Comparison of ENCODE assay signal across 14 cellular contexts in the genomic region with DNA sequence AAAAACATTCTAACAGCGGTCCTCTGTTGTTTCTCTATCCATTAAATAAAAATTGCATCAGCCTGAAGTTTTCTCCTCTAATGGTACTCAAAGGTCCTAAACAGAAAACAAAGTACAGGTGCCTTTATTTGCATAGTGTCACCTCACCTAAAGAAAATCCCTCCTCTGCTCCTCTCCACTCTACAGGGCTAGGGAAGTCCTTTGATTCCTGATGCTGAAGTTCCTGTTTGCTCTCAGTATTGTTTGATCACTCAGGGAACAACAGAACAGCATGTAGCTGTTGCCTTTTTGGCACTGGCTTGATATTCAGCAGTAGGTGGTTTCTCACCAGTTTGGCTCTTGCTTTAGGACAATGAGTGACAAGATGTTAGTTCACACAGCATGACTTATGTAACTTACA.
DNase-seq lines count a peak whose midpoint lies in the region; ATAC-seq and TF ChIP-seq lines count a peak whose summit lies in the region.
"Had no signal": no experiment of that assay in that cellular context is flagged by ENCODE, and none has a peak within 500 bp of the region (broad histone marks: within the 10 kb centered on the region; RNA-seq: fewer than 3 reads in every experiment).

No MANE protein-coding gene starts in this region.

- H3K27ac ChIP-seq in left lung (no peak overlapping the region), vagina (no peak overlapping the region)
- H3K27ac ChIP-seq: tibial artery had no signal

- TF ChIP-seq CTCF in cardiac fibroblast (IDR thresholded peaks at IDR 0.05; ENCODE audit: low read depth, low read length) = no peak
- TF ChIP-seq CTCF in left lung (IDR thresholded peaks at IDR 0.05) = no peak
- no peak for TF ChIP-seq CTCF in vagina (IDR thresholded peaks at IDR 0.05)
- TF ChIP-seq CTCF in activated CD8-positive, alpha-beta T cell treated with anti-CD3 and anti-CD28 coated beads for 36 hours (IDR thresholded peaks at IDR 0.05) = no peak

- H3K4me3 Mint-ChIP-seq in activated CD8-positive, alpha-beta T cell treated with anti-CD3 and anti-CD28 coated beads for 36 hours = no peak overlapping the region

- no peaks in the 10 kb centered on the region for H3K36me3 ChIP-seq in left lung
- no peaks in the 10 kb centered on the region for H3K36me3 ChIP-seq in vagina
- H3K36me3 ChIP-seq: tibial artery had no signal

- H3K4me3 ChIP-seq in cardiac fibroblast (replicated peaks in 1 of 2; ENCODE audit: low read depth in 2 of 2, low read length in 2 of 2) (no peak overlapping the region), left lung (no peak overlapping the region), vagina (no peak overlapping the region)
- H3K4me3 ChIP-seq: lung, tibial artery had no signal

- no peaks in the 10 kb centered on the region for H3K9me3 ChIP-seq in left lung
- H3K9me3 ChIP-seq in vagina = no peaks in the 10 kb centered on the region
- H3K9me3 ChIP-seq: tibial artery had no signal

- H3K4me1 Mint-ChIP-seq in activated CD8-positive, alpha-beta T cell treated with anti-CD3 and anti-CD28 coated beads for 36 hours (ENCODE audit: low read depth) = no peaks in the 10 kb centered on the region

- no peaks in the 10 kb centered on the region for H3K27me3 ChIP-seq in left lung
- no peaks in the 10 kb centered on the region for H3K27me3 ChIP-seq in vagina
- H3K27me3 ChIP-seq: tibial artery had no signal

- no peaks in the 10 kb centered on the region for H3K36me3 Mint-ChIP-seq in activated CD8-positive, alpha-beta T cell treated with anti-CD3 and anti-CD28 coated beads for 36 hours (ENCODE audit: low read depth)

- H3K27ac Mint-ChIP-seq in activated CD8-positive, alpha-beta T cell treated with anti-CD3 and anti-CD28 coated beads for 36 hours = no peak overlapping the region

- POLR2A ChIA-PET in activated CD8-positive, alpha-beta T cell treated with anti-CD3 and anti-CD28 coated beads for 36 hours (lab: Charles Lee) = no interaction called here

- H3K27me3 Mint-ChIP-seq in activated CD8-positive, alpha-beta T cell treated with anti-CD3 and anti-CD28 coated beads for 36 hours = no peaks in the 10 kb centered on the region

- DNase-seq in DMS53 (lab: John Stamatoyannopoulos, UW) = peak; percentile 94
- peak; percentile 87 for DNase-seq in NCI-H2029 treated with DMSO at 0.1 percent for 48 hours (lab: John Stamatoyannopoulos, UW)
- peak; percentile 6 to 30 for DNase-seq in cardiac fibroblast (ENCODE audit: low read depth in 2 of 2)
- no peak for DNase-seq in left lung
- no peak for DNase-seq in posterior cingulate gyrus
- no peak for DNase-seq in vagina (ENCODE audit: extremely low spot score in 2 of 2)
- no peak for DNase-seq in activated CD8-positive, alpha-beta T cell treated with anti-CD3 and anti-CD28 coated beads for 36 hours
- DNase-seq: central memory CD4-positive, alpha-beta T cell; NCI-H526 treated with DMSO at 0.1 percent for 48 hours; retina; tibial artery had no signal

- CTCF ChIA-PET in activated CD8-positive, alpha-beta T cell treated with anti-CD3 and anti-CD28 coated beads for 36 hours (lab: Charles Lee) = no interaction called here

- ATAC-seq in left lung (peak; percentile 39), GM21381 (IDR thresholded peaks at IDR 0.05; ENCODE audit: unreplicated experiment) (no peak)
- no peak for ATAC-seq in activated CD8-positive, alpha-beta T cell treated with anti-CD3 and anti-CD28 coated beads for 36 hours
- ATAC-seq: SK-N-SH treated with all-trans-retinoic acid at 6 μM for 48 hours had no signal

- no peaks in the 10 kb centered on the region for H3K9me3 Mint-ChIP-seq in activated CD8-positive, alpha-beta T cell treated with anti-CD3 and anti-CD28 coated beads for 36 hours

- no peak for TF ChIP-seq POLR2A in vagina (IDR thresholded peaks at IDR 0.05)

- intact Hi-C loops in left lung (cut with DNase I) = no loop called here
- intact Hi-C loops in posterior cingulate gyrus (cut with DNase I) = no loop called here
- intact Hi-C loops in vagina (cut with DNase I) = no loop called here
- intact Hi-C loops in activated CD8-positive, alpha-beta T cell treated with anti-CD3 and anti-CD28 coated beads for 36 hours (cut with micrococcal nuclease) = no loop called here

- H3K4me1 ChIP-seq in left lung (peaks cover 0 to 10% of the 10 kb centered on the region in 2 donors), vagina (no peaks in the 10 kb centered on the region)

Comparison
In these comparisons a context has a peak if more than half of its experiments do, and no peak if none do; other contexts are left out.
1. DNase-seq: peak in DMS53 (single experiment), NCI-H2029 treated with DMSO at 0.1 percent for 48 hours (single experiment) and cardiac fibroblast (2 of 2); none in left lung (0 of 2), posterior cingulate gyrus (0 of 10), vagina (0 of 2) and activated CD8-positive, alpha-beta T cell treated with anti-CD3 and anti-CD28 coated beads for 36 hours (single experiment).